In the genomic region with DNA sequence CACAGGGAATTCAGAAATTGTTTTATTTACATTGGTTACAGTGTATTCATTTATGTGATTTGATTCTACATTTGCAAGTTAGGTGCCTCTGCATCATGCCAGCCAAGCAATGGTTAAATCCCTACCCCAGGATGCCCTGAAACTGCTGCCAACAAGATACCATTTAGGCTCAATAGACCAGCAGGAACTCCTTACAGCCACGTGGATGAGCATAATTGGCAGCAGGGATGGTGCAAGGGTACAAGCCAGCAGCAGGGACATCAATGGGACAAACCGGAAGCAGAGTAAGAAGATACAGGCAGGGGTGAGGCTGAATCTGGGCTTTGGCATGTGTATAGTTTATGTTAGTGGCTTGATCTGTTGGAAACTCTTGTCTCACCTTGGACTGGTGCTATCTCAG, we compare ENCODE assay signal across 26 cellular contexts.
"Had no signal": no experiment of that assay in that cellular context is flagged by ENCODE, and none has a peak within 500 bp of the region (broad histone marks: within the 10 kb centered on the region; RNA-seq: fewer than 3 reads in every experiment).

No MANE protein-coding gene starts in this region.

- H3K4me1 Mint-ChIP-seq: activated CD4-positive, alpha-beta T cell treated with anti-CD3 and anti-CD28 coated beads, Interleukin-2, amount 10 ng/mL, durations not matched to agents 24 days and 14 days; activated naive CD8-positive, alpha-beta T cell treated with anti-CD3 and anti-CD28 coated beads for 36 hours; activated T-helper 17 cell treated with anti-CD3 and anti-CD28 coated beads, Interleukin-2, amount 50 U/mL, for 72 hours had no signal

- H3K9me3 Mint-ChIP-seq: activated CD4-positive, alpha-beta T cell treated with anti-CD3 and anti-CD28 coated beads, Interleukin-2, amount 10 ng/mL, durations not matched to agents 24 days and 14 days; activated CD8-positive, alpha-beta T cell treated with anti-CD3 and anti-CD28 coated beads for 36 hours; activated naive CD8-positive, alpha-beta T cell treated with anti-CD3 and anti-CD28 coated beads for 36 hours; activated T-cell treated with anti-CD3 and anti-CD28 coated beads, Interleukin-2, amount 50 U/mL, for 72 hours had no signal

- H3K36me3 Mint-ChIP-seq: activated naive CD8-positive, alpha-beta T cell treated with anti-CD3 and anti-CD28 coated beads for 36 hours had no signal

- H3K4me3 ChIP-seq: K562 had no signal

- ATAC-seq: activated CD8-positive, alpha-beta T cell treated with anti-CD3 and anti-CD28 coated beads for 36 hours; activated T-cell treated with anti-CD3 and anti-CD28 coated beads, Interleukin-2, amount 50 U/mL, for 72 hours; activated T-helper 17 cell treated with anti-CD3 and anti-CD28 coated beads, Interleukin-2, amount 50 U/mL, for 72 hours; K562 had no signal

- DNase-seq: activated CD4-positive, alpha-beta T cell treated with anti-CD3 and anti-CD28 coated beads, Interleukin-2, amount 10 ng/mL, durations not matched to agents 24 days and 14 days; activated CD4-positive, alpha-beta T cell treated with anti-CD3 and anti-CD28 coated beads, Interleukin-2, amount 50 U/mL, for 4 hours; activated CD8-positive, alpha-beta T cell treated with anti-CD3 and anti-CD28 coated beads for 36 hours; activated effector memory CD4-positive, alpha-beta T cell treated with anti-CD3 and anti-CD28 coated beads, Interleukin-2, amount 50 U/mL, for 16 hours; activated naive CD4-positive, alpha-beta T cell; activated naive CD4-positive, alpha-beta T cell treated with anti-CD3 and anti-CD28 coated beads, Interleukin-2, amount 50 U/mL, for 16 hours; activated naive CD8-positive, alpha-beta T cell treated with anti-CD3 and anti-CD28 coated beads for 36 hours; activated T-cell treated with anti-CD3 and anti-CD28 coated beads, Interleukin-2, amount 50 U/mL, for 1 hour; activated T-cell treated with anti-CD3 and anti-CD28 coated beads, Interleukin-2, amount 50 U/mL, for 72 hours; amniotic stem cell; aorta; cerebellar nuclear complex; NCI-H1092 treated with DMSO at 0.1 percent for 48 hours; NCI-H1417; NCI-H146; NCI-H187; NCI-H510A treated with DMSO at 0.1 percent for 48 hours; NCI-H526 treated with DMSO at 0.1 percent for 48 hours; OCI-M1; Right ventricle myocardium superior; SW 1271; T-helper 1 cell; T-helper 2 cell; T-helper 9 cell had no signal

- H3K27me3 Mint-ChIP-seq: activated CD4-positive, alpha-beta T cell treated with anti-CD3 and anti-CD28 coated beads, Interleukin-2, amount 10 ng/mL, durations not matched to agents 24 days and 14 days; activated T-helper 17 cell treated with anti-CD3 and anti-CD28 coated beads, Interleukin-2, amount 50 U/mL, for 72 hours had no signal

- H3K4me3 Mint-ChIP-seq: activated CD4-positive, alpha-beta T cell treated with anti-CD3 and anti-CD28 coated beads, Interleukin-2, amount 10 ng/mL, durations not matched to agents 24 days and 14 days; activated CD8-positive, alpha-beta T cell treated with anti-CD3 and anti-CD28 coated beads for 36 hours; activated naive CD8-positive, alpha-beta T cell treated with anti-CD3 and anti-CD28 coated beads for 36 hours; activated T-cell treated with anti-CD3 and anti-CD28 coated beads, Interleukin-2, amount 50 U/mL, for 72 hours; activated T-helper 17 cell treated with anti-CD3 and anti-CD28 coated beads, Interleukin-2, amount 50 U/mL, for 72 hours had no signal

- H3K27ac Mint-ChIP-seq: activated CD4-positive, alpha-beta T cell treated with anti-CD3 and anti-CD28 coated beads, Interleukin-2, amount 10 ng/mL, durations not matched to agents 24 days and 14 days; activated CD8-positive, alpha-beta T cell treated with anti-CD3 and anti-CD28 coated beads for 36 hours; activated naive CD8-positive, alpha-beta T cell treated with anti-CD3 and anti-CD28 coated beads for 36 hours; activated T-cell treated with anti-CD3 and anti-CD28 coated beads, Interleukin-2, amount 50 U/mL, for 72 hours; activated T-helper 17 cell treated with anti-CD3 and anti-CD28 coated beads, Interleukin-2, amount 50 U/mL, for 72 hours had no signal

- FAIRE-seq: K562 had no signal
